In the genomic region with DNA sequence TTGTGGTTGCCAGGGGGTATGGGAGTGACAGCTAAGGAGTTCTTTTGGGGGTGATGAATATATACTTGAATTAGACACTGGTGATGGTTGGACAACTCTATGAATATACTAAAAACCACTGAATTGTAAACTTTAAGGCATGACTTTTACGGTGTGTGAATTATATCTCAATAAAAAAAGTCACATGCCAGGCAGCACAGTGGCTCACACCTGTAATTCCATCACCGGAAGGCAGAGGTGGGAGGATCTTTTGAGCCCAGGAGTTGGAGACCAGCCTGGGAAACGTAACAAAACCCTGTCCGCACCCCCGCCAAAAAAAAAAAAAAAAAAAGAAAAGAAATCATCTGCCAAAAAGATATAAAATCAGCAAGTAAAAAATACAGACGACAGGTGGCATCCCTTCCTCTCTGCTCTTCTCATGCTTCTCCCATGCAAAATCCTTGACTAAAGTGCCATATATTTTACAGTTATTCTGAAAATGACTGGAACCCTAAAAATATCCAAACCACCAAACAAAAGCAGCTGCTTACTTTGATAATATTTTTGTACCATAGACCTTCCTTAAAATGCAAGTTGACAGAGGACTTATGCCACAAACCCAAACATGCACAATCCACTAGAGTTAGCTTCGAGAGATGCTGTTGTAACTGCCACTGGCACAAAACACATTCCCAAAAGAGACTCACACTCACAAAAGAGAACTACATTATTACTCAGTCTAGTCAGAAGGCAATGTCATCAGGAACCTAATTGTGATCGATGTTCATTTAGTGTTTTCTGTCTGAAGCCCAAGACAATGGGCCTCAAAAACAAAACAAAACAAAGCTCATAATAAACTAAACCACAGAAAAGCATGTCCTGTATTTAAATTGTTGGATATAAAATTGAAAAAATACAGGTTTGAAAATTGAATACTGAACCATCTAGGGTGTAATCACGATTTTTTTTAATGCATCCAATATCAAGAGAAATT, we compare ENCODE assay signal across 10 cellular contexts. TPM values are rescaled to one million over a fixed set of nuclear protein-coding genes. Genes with fewer than 3 reads are reported as not detected.
A peak's percentile ranks its signal among the peaks of the same experiment; 100 is the strongest.
DNase-seq lines count a peak whose midpoint lies in the region; ATAC-seq and TF ChIP-seq lines count a peak whose summit lies in the region.
"Had no signal": no experiment of that assay in that cellular context is flagged by ENCODE, and none has a peak within 500 bp of the region (broad histone marks: within the 10 kb centered on the region; RNA-seq: fewer than 3 reads in every experiment).

No MANE protein-coding gene starts in this region.

- ATAC-seq in CD8-positive, alpha-beta T cell, result no peak
- ATAC-seq in activated naive CD4-positive, alpha-beta T cell treated with anti-CD3 and anti-CD28 coated beads, Interleukin-2, amount 50 U/mL, for 72 hours, result no peak
- no peak for ATAC-seq in naive thymus-derived CD8-positive, alpha-beta T cell
- ATAC-seq in esophagus mucosa (no peak), GM18861 (IDR thresholded peaks at IDR 0.05; ENCODE audit: unreplicated experiment) (no peak)

- POLR2A ChIA-PET in CD8-positive, alpha-beta T cell (lab: Charles Lee), result interaction anchor here (0.6 to 10.2 kb wide), 3 partner anchors 10 to 117 kb away, joined by 3 to 168 read pairs (median 6); partner anchors contain the start of gene ATAD5
- POLR2A ChIA-PET in naive thymus-derived CD8-positive, alpha-beta T cell (lab: Charles Lee), result interaction anchor here (0.6 to 11.3 kb wide), 4 partner anchors 10 to 729 kb away, joined by 3 to 413 read pairs (median 4); partner anchors contain the start of genes ATAD5 and EVI2A

- no peaks in the 10 kb centered on the region for H3K9me3 Mint-ChIP-seq in CD8-positive, alpha-beta T cell
- H3K9me3 Mint-ChIP-seq in activated naive CD4-positive, alpha-beta T cell treated with anti-CD3 and anti-CD28 coated beads, Interleukin-2, amount 50 U/mL, for 72 hours, result no peaks in the 10 kb centered on the region
- no peaks in the 10 kb centered on the region for H3K9me3 Mint-ChIP-seq in naive thymus-derived CD8-positive, alpha-beta T cell

- no peak overlapping the region for H3K4me2 ChIP-seq in smooth muscle cell

- no peaks in the 10 kb centered on the region for H3K9me3 ChIP-seq in CD8-positive, alpha-beta T cell (ENCODE audit: low read length)
- H3K9me3 ChIP-seq in HUES6 (ENCODE audit: control insufficient read depth, insufficient read depth, low read depth, low read length) (no peaks in the 10 kb centered on the region), smooth muscle cell (replicated peaks; ENCODE audit: low read depth) (no peaks in the 10 kb centered on the region)

- no peak overlapping the region for H2AFZ ChIP-seq in smooth muscle cell (ENCODE audit: low read depth)

- H3K4me1 ChIP-seq in CD8-positive, alpha-beta T cell (ENCODE audit: insufficient read depth, low read length), result peaks cover 66% of the 10 kb centered on the region
- H3K4me1 ChIP-seq in HUES6 (ENCODE audit: control insufficient read depth, insufficient read depth, low read length) (peaks cover 11% of the 10 kb centered on the region; the same call in 1 of the 2 replicates), smooth muscle cell (ENCODE audit: low read depth) (peaks cover 9% of the 10 kb centered on the region)

- peaks cover 5% of the 10 kb centered on the region for H4K20me1 ChIP-seq in smooth muscle cell (ENCODE audit: low read depth)

- no peak overlapping the region for H3K9ac ChIP-seq in HUES6 (ENCODE audit: low read length)
- H3K9ac ChIP-seq in smooth muscle cell (ENCODE audit: low read depth), result no peak overlapping the region

- CTCF ChIA-PET in CD8-positive, alpha-beta T cell (lab: Charles Lee), result interaction anchor here (9.6 kb wide), 1 partner anchor 13 kb away, joined by 220 read pairs; no protein-coding TSS in a partner anchor

- H3K4me3 ChIP-seq in CD8-positive, alpha-beta T cell (ENCODE audit: low read depth, low read length), result peak overlapping the region; percentile 59
- peak overlapping the region; percentile 17; the same call in 1 of the 2 replicates for H3K4me3 ChIP-seq in HUES6 (ENCODE audit: low read depth, low read length)
- H3K4me3 ChIP-seq in smooth muscle cell, result no peak overlapping the region

- peak overlapping the region; percentile 43 for H3K27ac ChIP-seq in CD8-positive, alpha-beta T cell (ENCODE audit: low read depth, low read length)
- H3K27ac ChIP-seq in HUES6 (ENCODE audit: low read depth, low read length), result no peak overlapping the region
- H3K27ac ChIP-seq in smooth muscle cell (ENCODE audit: low read depth), result no peak overlapping the region

- WGBS in smooth muscle cell (ENCODE audit: low lambda C conversion rate), result 86% methylated on average over 8 of the region's 9 CpGs

- peaks cover 60% of the 10 kb centered on the region for H3K4me1 Mint-ChIP-seq in CD8-positive, alpha-beta T cell (ENCODE audit: low read depth)
- peaks cover 15 to 62% (median 50%) of the 10 kb centered on the region in 4 donors for H3K4me1 Mint-ChIP-seq in naive thymus-derived CD8-positive, alpha-beta T cell

- no peaks in the 10 kb centered on the region for H3F3A ChIP-seq in smooth muscle cell (ENCODE audit: low read depth)

- no peak for TF ChIP-seq CTCF in CD8-positive, alpha-beta T cell (IDR thresholded peaks at IDR 0.05)
- no peak for TF ChIP-seq CTCF in smooth muscle cell (IDR thresholded peaks at IDR 0.05; ENCODE audit: borderline replicate concordance, insufficient read depth, poor library complexity, severe bottlenecking)

- H3K36me3 ChIP-seq in CD8-positive, alpha-beta T cell (ENCODE audit: insufficient read depth, low read length), result no peaks in the 10 kb centered on the region
- H3K36me3 ChIP-seq in HUES6 (ENCODE audit: control insufficient read depth, insufficient read depth, low read length), result peaks cover 4% of the 10 kb centered on the region
- H3K36me3 ChIP-seq in smooth muscle cell (ENCODE audit: low read depth), result no peaks in the 10 kb centered on the region

- peak overlapping the region; percentile 88 for H3K27ac Mint-ChIP-seq in CD8-positive, alpha-beta T cell
- H3K27ac Mint-ChIP-seq in activated naive CD4-positive, alpha-beta T cell treated with anti-CD3 and anti-CD28 coated beads, Interleukin-2, amount 50 U/mL, for 72 hours, result peak overlapping the region; percentile 93 to 98
- H3K27ac Mint-ChIP-seq in naive thymus-derived CD8-positive, alpha-beta T cell, result peak overlapping the region; percentile 88 to 98 (median 97)

- peaks cover 62% of the 10 kb centered on the region for H3K79me2 ChIP-seq in smooth muscle cell (ENCODE audit: low read depth)

- peak overlapping the region; percentile 92 for H3K4me3 Mint-ChIP-seq in CD8-positive, alpha-beta T cell
- H3K4me3 Mint-ChIP-seq in naive thymus-derived CD8-positive, alpha-beta T cell, result peak overlapping the region; percentile 86 to 100 (median 98)

- H3K36me3 Mint-ChIP-seq in CD8-positive, alpha-beta T cell, result peaks cover 30% of the 10 kb centered on the region
- peaks cover 11 to 34% of the 10 kb centered on the region in 2 donors for H3K36me3 Mint-ChIP-seq in activated naive CD4-positive, alpha-beta T cell treated with anti-CD3 and anti-CD28 coated beads, Interleukin-2, amount 50 U/mL, for 72 hours
- H3K36me3 Mint-ChIP-seq in naive thymus-derived CD8-positive, alpha-beta T cell, result peaks cover 13 to 26% (median 18%) of the 10 kb centered on the region in 3 donors

- H3K27me3 ChIP-seq in CD8-positive, alpha-beta T cell (ENCODE audit: insufficient read depth, low read length), result no peaks in the 10 kb centered on the region
- H3K27me3 ChIP-seq in HUES6 (ENCODE audit: control insufficient read depth, insufficient read depth, low read length) (no peaks in the 10 kb centered on the region), smooth muscle cell (ENCODE audit: low read depth) (no peaks in the 10 kb centered on the region)

- no peak for DNase-seq in CD8-positive, alpha-beta T cell
- no peak for DNase-seq in activated naive CD4-positive, alpha-beta T cell treated with anti-CD3 and anti-CD28 coated beads, Interleukin-2, amount 50 U/mL, for 72 hours (ENCODE audit: low spot score in 2 of 2)
- DNase-seq in naive thymus-derived CD8-positive, alpha-beta T cell, result peak in 1 of 10 donors; percentile 36
- DNase-seq in HK-2 (ENCODE audit: unreplicated experiment) (no peak), smooth muscle cell (lab: John Stamatoyannopoulos, UW; ENCODE audit: unreplicated experiment) (no peak)
- DNase-seq: NCI-H1048, T-helper 9 cell had no signal

- intact Hi-C loops in CD8-positive, alpha-beta T cell (cut with DNase I, micrococcal nuclease), result loop anchor here (5.0 to 10.0 kb wide), 6 partner anchors 35 to 1255 kb away; partner anchors contain the start of genes ABHD15 (in 1 of the 2), EVI2B (in 1 of the 2), NSRP1 (in 1 of the 2) and TP53I13 (in 1 of the 2)

- H3K27me3 Mint-ChIP-seq in CD8-positive, alpha-beta T cell (ENCODE audit: low read depth), result no peaks in the 10 kb centered on the region
- no peaks in the 10 kb centered on the region for H3K27me3 Mint-ChIP-seq in naive thymus-derived CD8-positive, alpha-beta T cell

RNA-seq across cellular contexts. Expression of gene CRLF3, which starts 2.5 kb away (rescaled TPM):
- total RNA-seq in CD8-positive, alpha-beta T cell, result 10 to 100 TPM; 60.5 to 60.7 TPM
- 10 to 100 TPM; 49.8 to 55.9 TPM for total RNA-seq in activated naive CD4-positive, alpha-beta T cell treated with anti-CD3 and anti-CD28 coated beads, Interleukin-2, amount 50 U/mL, for 72 hours
- 100 to 1,000 TPM; 128 to 138 TPM for total RNA-seq in naive thymus-derived CD8-positive, alpha-beta T cell
- polyA plus RNA-seq in naive thymus-derived CD8-positive, alpha-beta T cell, result 100 to 1,000 TPM; 134 to 198 (median 182) TPM
- total RNA-seq in esophagus mucosa, result 17.9 TPM
- total RNA-seq in smooth muscle cell, result 8.1 TPM in 2 replicates
- 5.8 and 7.0 TPM in 2 replicates for polyA plus RNA-seq in smooth muscle cell

RNA-seq across cellular contexts. Expression of gene ATAD5, which starts 9.7 kb away (rescaled TPM):
- total RNA-seq in CD8-positive, alpha-beta T cell, result 1 to 10 TPM; 3.6 to 3.8 TPM
- total RNA-seq in activated naive CD4-positive, alpha-beta T cell treated with anti-CD3 and anti-CD28 coated beads, Interleukin-2, amount 50 U/mL, for 72 hours, result 10 to 100 TPM; 32.5 to 52.1 TPM
- 1 to 10 TPM; 5.6 to 5.9 TPM for total RNA-seq in naive thymus-derived CD8-positive, alpha-beta T cell
- 1 to 10 TPM in 2 of 3 donors, under 1 TPM in 1; 0.95 to 1.5 (median 1.5) TPM for polyA plus RNA-seq in naive thymus-derived CD8-positive, alpha-beta T cell
- 3.8 TPM for total RNA-seq in esophagus mucosa
- 3.5 and 4.7 TPM in 2 replicates for total RNA-seq in smooth muscle cell
- polyA plus RNA-seq in smooth muscle cell, result 2.1 and 2.6 TPM in 2 replicates
